12 cellular contexts compared by ENCODE assay signal in genomic region chr12:27460471-27460978, GRCh38. TPM values are rescaled to one million over a fixed set of nuclear protein-coding genes. Genes with fewer than 3 reads are reported as not detected.
DNase-seq lines count a peak whose midpoint lies in the region; ATAC-seq and TF ChIP-seq lines count a peak whose summit lies in the region.
"Had no signal": no experiment of that assay in that cellular context is flagged by ENCODE, and none has a peak within 500 bp of the region (broad histone marks: within the 10 kb centered on the region; RNA-seq: fewer than 3 reads in every experiment).

No MANE protein-coding gene starts in this region.

- H3K4me3 ChIP-seq in GM08714 (ENCODE audit: low read length) (peak overlapping the region; percentile 26; the same call in 1 of the 2 replicates), osteoblast (ENCODE audit: insufficient read depth, low read length) (peak overlapping the region; percentile 10), ovary (no peak overlapping the region)
- H3K4me3 ChIP-seq: coronary artery had no signal

- H3K9me3 ChIP-seq in osteoblast (ENCODE audit: low read depth, low read length), result no peaks in the 10 kb centered on the region
- H3K9me3 ChIP-seq in ovary, result no peaks in the 10 kb centered on the region

- intact Hi-C loops in ovary (cut with DNase I), result loop anchor here in 1 of 4 donors (10.0 kb wide), 1 partner anchor 64 kb away; the partner anchor contains the start of gene PPFIBP1

- peak; percentile 94 for DNase-seq in MV-4-11 (lab: John Stamatoyannopoulos, UW)
- DNase-seq in activated T-cell treated with anti-CD3 and anti-CD28 coated beads, Interleukin-2, amount 50 U/mL, for 72 hours, result peak; percentile 36 to 62
- DNase-seq in osteoblast (ENCODE audit: insufficient read length, low spot score, missing footprints), result no peak
- DNase-seq in glutamatergic neuron, result no peak
- DNase-seq in SK-N-DZ (ENCODE audit: low spot score), result no peak
- DNase-seq in ovary, result no peak
- DNase-seq in NCI-H345 (lab: John Stamatoyannopoulos, UW), result no peak
- DNase-seq: DMS153 had no signal

- peak overlapping the region; percentile 70 to 74 for H3K4me3 Mint-ChIP-seq in activated T-cell treated with anti-CD3 and anti-CD28 coated beads, Interleukin-2, amount 50 U/mL, for 72 hours
- H3K4me3 Mint-ChIP-seq in glutamatergic neuron (ENCODE audit: unreplicated experiment), result no peak overlapping the region
- H3K4me3 Mint-ChIP-seq: IgD-negative memory B cell had no signal

- TF ChIP-seq EP300 in ovary (IDR thresholded peaks at IDR 0.05), result no peak

- peaks cover under 1% of the 10 kb centered on the region for H3K27me3 Mint-ChIP-seq in activated T-cell treated with anti-CD3 and anti-CD28 coated beads, Interleukin-2, amount 50 U/mL, for 72 hours (ENCODE audit: low read depth)
- H3K27me3 Mint-ChIP-seq in glutamatergic neuron (ENCODE audit: unreplicated experiment), result peaks cover 6% of the 10 kb centered on the region

- 69 to 79% (median 71%) methylated on average over 7 of the region's 7 CpGs for WGBS in ovary, 3 donors

- H3K27ac ChIP-seq in osteoblast (ENCODE audit: low read depth, low read length), result peak overlapping the region; percentile 13
- H3K27ac ChIP-seq in ovary, result no peak overlapping the region
- H3K27ac ChIP-seq: coronary artery had no signal

- no peaks in the 10 kb centered on the region for H4K20me1 ChIP-seq in osteoblast (ENCODE audit: insufficient read depth, low read length)

- peaks cover 49% of the 10 kb centered on the region for H3K4me1 Mint-ChIP-seq in activated T-cell treated with anti-CD3 and anti-CD28 coated beads, Interleukin-2, amount 50 U/mL, for 72 hours (ENCODE audit: low read depth)
- peaks cover 23% of the 10 kb centered on the region for H3K4me1 Mint-ChIP-seq in glutamatergic neuron (ENCODE audit: low read depth, unreplicated experiment)

- H3K36me3 ChIP-seq in osteoblast (ENCODE audit: insufficient read depth, low read length) (no peaks in the 10 kb centered on the region), ovary (no peaks in the 10 kb centered on the region)

- H3K27me3 ChIP-seq in osteoblast (ENCODE audit: insufficient read depth, low read length), result no peaks in the 10 kb centered on the region
- no peaks in the 10 kb centered on the region for H3K27me3 ChIP-seq in ovary

- H2AFZ ChIP-seq in osteoblast (ENCODE audit: low read length), result peak overlapping the region; percentile 5

- no peak for TF ChIP-seq CTCF in osteoblast (IDR thresholded peaks at IDR 0.05; ENCODE audit: extremely low read depth, low read depth, low read length)
- TF ChIP-seq CTCF in glutamatergic neuron (IDR thresholded peaks at IDR 0.05; ENCODE audit: partially characterized antibody, unreplicated experiment), result no peak
- no peak for TF ChIP-seq CTCF in ovary (IDR thresholded peaks at IDR 0.05)

- no peaks in the 10 kb centered on the region for H3K79me2 ChIP-seq in osteoblast (ENCODE audit: insufficient read depth, low read length)

- peaks cover 40% of the 10 kb centered on the region for H3K4me1 ChIP-seq in osteoblast (ENCODE audit: insufficient read depth, low read length)
- H3K4me1 ChIP-seq in ovary (ENCODE audit: insufficient read depth), result peaks cover 6% of the 10 kb centered on the region

- H3K27ac Mint-ChIP-seq in activated T-cell treated with anti-CD3 and anti-CD28 coated beads, Interleukin-2, amount 50 U/mL, for 72 hours, result no peak overlapping the region
- H3K27ac Mint-ChIP-seq in glutamatergic neuron (ENCODE audit: unreplicated experiment), result no peak overlapping the region
- H3K27ac Mint-ChIP-seq: IgD-negative memory B cell had no signal

- TF ChIP-seq POLR2A in ovary (IDR thresholded peaks at IDR 0.05), result no peak

- peaks cover 0 to 1% of the 10 kb centered on the region in 2 donors for H3K36me3 Mint-ChIP-seq in activated T-cell treated with anti-CD3 and anti-CD28 coated beads, Interleukin-2, amount 50 U/mL, for 72 hours (ENCODE audit: insufficient read depth in 2 of 2)
- peaks cover under 1% of the 10 kb centered on the region for H3K36me3 Mint-ChIP-seq in glutamatergic neuron (ENCODE audit: unreplicated experiment)
- H3K36me3 Mint-ChIP-seq: IgD-negative memory B cell had no signal

- peaks cover 0 to 2% of the 10 kb centered on the region in 2 donors for H3K9me3 Mint-ChIP-seq in activated T-cell treated with anti-CD3 and anti-CD28 coated beads, Interleukin-2, amount 50 U/mL, for 72 hours
- peaks cover 15% of the 10 kb centered on the region for H3K9me3 Mint-ChIP-seq in glutamatergic neuron (ENCODE audit: unreplicated experiment)

- peak overlapping the region; percentile 70 for H3K4me2 ChIP-seq in osteoblast (ENCODE audit: insufficient read depth, low read length)

- ATAC-seq in activated T-cell treated with anti-CD3 and anti-CD28 coated beads, Interleukin-2, amount 50 U/mL, for 72 hours (replicated peaks in 1 of 2), result peak; percentile 81 to 88
- ATAC-seq: left lobe of liver had no signal

RNA-seq across cellular contexts. Expression of gene SMCO2, which starts 14.0 kb away (rescaled TPM):
- under 1 TPM; 0.55 to 0.72 TPM for total RNA-seq in activated T-cell treated with anti-CD3 and anti-CD28 coated beads, Interleukin-2, amount 50 U/mL, for 72 hours
- total RNA-seq in osteoblast (0.72 and 0.88 TPM in 2 replicates), glutamatergic neuron (ENCODE audit: unreplicated experiment) (not detected), ovary (not detected)
- not detected in 2 replicates for polyA plus RNA-seq in SK-N-DZ (2014; cell fraction: cytosol; rRNA removed)
- polyA plus RNA-seq in SK-N-DZ (2014; cell fraction: nucleus; rRNA removed), result not detected in 2 replicates
- not detected for polyA plus RNA-seq in ovary
- total RNA-seq: left lobe of liver had no signal
- polyA plus RNA-seq: IgD-negative memory B cell had no signal

Comparison
In these comparisons a context has a peak if more than half of its experiments do, and no peak if none do; other contexts are left out.
1. DNase-seq: peak in MV-4-11 (single experiment) and activated T-cell treated with anti-CD3 and anti-CD28 coated beads, Interleukin-2, amount 50 U/mL, for 72 hours (2 of 2); none in osteoblast (single experiment), glutamatergic neuron (single experiment), SK-N-DZ (single experiment), ovary (0 of 5) and NCI-H345 (single experiment).